Comparison of ENCODE assay signal across 26 cellular contexts in genomic region chr2:201520201-201520600, GRCh38.
"Had no signal": no experiment of that assay in that cellular context is flagged by ENCODE, and none has a peak within 500 bp of the region (broad histone marks: within the 10 kb centered on the region; RNA-seq: fewer than 3 reads in every experiment).

No MANE protein-coding gene starts in this region.

- H3K79me2 ChIP-seq: hepatocyte had no signal

- H3K4me1 Mint-ChIP-seq: nephron progenitor cell had no signal

- FAIRE-seq: endometrium, keratinocyte had no signal

- H3K4me3 ChIP-seq: esophagus squamous epithelium, gastroesophageal sphincter, heart left ventricle, hepatocyte, lower lobe of right lung, prostate gland, right atrium auricular region, thoracic aorta, tibial nerve, upper lobe of left lung, uterus had no signal

- H3K4me1 ChIP-seq: esophagus squamous epithelium, foreskin keratinocyte, gastroesophageal sphincter, heart left ventricle, lower lobe of right lung, prostate gland, right atrium auricular region, tibial nerve, upper lobe of left lung, uterus had no signal

- H3K27ac Mint-ChIP-seq: nephron progenitor cell; stimulated activated effector memory CD8-positive, alpha-beta T cell treated with anti-CD3 and anti-CD28 coated beads, Interleukin-12 subunit alpha, Interleukin-12 subunit beta, amount 100 ng/mL, for 72 hours had no signal

- H3K36me3 Mint-ChIP-seq: stimulated activated effector memory CD8-positive, alpha-beta T cell treated with anti-CD3 and anti-CD28 coated beads, Interleukin-12 subunit alpha, Interleukin-12 subunit beta, amount 100 ng/mL, for 72 hours had no signal

- DNase-seq: cortex of kidney; effector memory CD8-positive, alpha-beta T cell; erythroblast; esophagus squamous epithelium; foreskin keratinocyte; heart left ventricle; left ventricle myocardium superior; lower lobe of right lung; naive thymus-derived CD8-positive, alpha-beta T cell; nephron progenitor cell; nucleus accumbens; stimulated activated CD4-positive, alpha-beta T cell treated with anti-CD3 and anti-CD28 coated beads, Interleukin-2, amount 100 ng/mL, for 24 hours; stimulated activated CD4-positive, alpha-beta T cell treated with anti-CD3 and anti-CD28 coated beads, Interleukin-4, amount 100 ng/mL, for 24 hours; stimulated activated naive CD8-positive, alpha-beta T cell treated with anti-CD3 and anti-CD28 coated beads, Interleukin-15, Interleukin-2, amounts not matched to agents 100 U/mL and 50 U/mL, for 24 hours; upper lobe of left lung; uterus had no signal

- H3K27me3 Mint-ChIP-seq: naive thymus-derived CD8-positive, alpha-beta T cell had no signal

- H3K36me3 ChIP-seq: esophagus squamous epithelium, gastroesophageal sphincter, heart left ventricle, lower lobe of right lung, prostate gland, right atrium auricular region, thoracic aorta, upper lobe of left lung, uterus had no signal

- H3K9me3 ChIP-seq: lower lobe of right lung, prostate gland, uterus had no signal

- H2AFZ ChIP-seq: hepatocyte had no signal

- H3K4me2 ChIP-seq: hepatocyte had no signal

- ATAC-seq: effector memory CD8-positive, alpha-beta T cell; foreskin keratinocyte; gastroesophageal sphincter; heart left ventricle; left ventricle myocardium superior; lower lobe of right lung; naive thymus-derived CD8-positive, alpha-beta T cell; sciatic nerve; stimulated activated effector memory CD8-positive, alpha-beta T cell treated with anti-CD3 and anti-CD28 coated beads, Interleukin-12 subunit alpha, Interleukin-12 subunit beta, amount 100 ng/mL, for 72 hours; stimulated activated naive CD8-positive, alpha-beta T cell treated with anti-CD3 and anti-CD28 coated beads, Interleukin-15, Interleukin-2, amounts not matched to agents 100 U/mL and 50 U/mL, for 24 hours had no signal

- H3K4me3 Mint-ChIP-seq: effector memory CD8-positive, alpha-beta T cell; naive thymus-derived CD8-positive, alpha-beta T cell; nephron progenitor cell; stimulated activated effector memory CD8-positive, alpha-beta T cell treated with anti-CD3 and anti-CD28 coated beads, Interleukin-12 subunit alpha, Interleukin-12 subunit beta, amount 100 ng/mL, for 72 hours had no signal

- H3K27ac ChIP-seq: esophagus squamous epithelium, foreskin keratinocyte, gastroesophageal sphincter, heart left ventricle, hepatocyte, lower lobe of right lung, prostate gland, right atrium auricular region, thoracic aorta, tibial nerve, upper lobe of left lung, uterus had no signal

- H3K27me3 ChIP-seq: esophagus squamous epithelium, gastroesophageal sphincter, heart left ventricle, hepatocyte, right atrium auricular region, tibial nerve, upper lobe of left lung, uterus had no signal
